Comparison of ENCODE assay signal across 15 cellular contexts in genomic region chr1:198772626-198773025, GRCh38.
"Had no signal": no experiment of that assay in that cellular context is flagged by ENCODE, and none has a peak within 500 bp of the region (broad histone marks: within the 10 kb centered on the region; RNA-seq: fewer than 3 reads in every experiment).

No MANE protein-coding gene starts in this region.

- H3K4me3 ChIP-seq: cardiac muscle cell, hepatocyte, left ventricle myocardium inferior, upper lobe of right lung had no signal

- FAIRE-seq: endometrium had no signal

- DNase-seq: activated gamma-delta T cell treated with Interleukin-2 at 50 U/mL for 16 hours; activated T-cell treated with anti-CD3 and anti-CD28 coated beads, Interleukin-2, amount 50 U/mL, for 1 hour; amniotic stem cell; foreskin keratinocyte; glutamatergic neuron; immature natural killer cell; left ventricle myocardium inferior; natural killer cell; stimulated activated CD4-positive, alpha-beta T cell treated with anti-CD3 and anti-CD28 coated beads, Interleukin-4, amount 100 ng/mL, for 4 hours; stimulated activated naive CD8-positive, alpha-beta T cell treated with anti-CD3 and anti-CD28 coated beads, Interleukin-15, Interleukin-2, amounts not matched to agents 100 U/mL and 50 U/mL, for 24 hours; upper lobe of right lung had no signal

- H3K27me3 ChIP-seq: cardiac muscle cell, foreskin keratinocyte, hepatocyte, upper lobe of right lung had no signal

- H3K36me3 ChIP-seq: cardiac muscle cell, left ventricle myocardium inferior, upper lobe of right lung had no signal

- H3K27ac ChIP-seq: cardiac muscle cell, foreskin keratinocyte, hepatocyte, left ventricle myocardium inferior, upper lobe of right lung had no signal

- H3K4me2 ChIP-seq: hepatocyte had no signal

- H3K79me2 ChIP-seq: hepatocyte had no signal

- ATAC-seq: foreskin keratinocyte; natural killer cell; stimulated activated naive CD8-positive, alpha-beta T cell treated with anti-CD3 and anti-CD28 coated beads, Interleukin-15, Interleukin-2, amounts not matched to agents 100 U/mL and 50 U/mL, for 24 hours; upper lobe of right lung; WTC11 had no signal

- H3K9me3 ChIP-seq: left ventricle myocardium inferior, upper lobe of right lung had no signal

- H2AFZ ChIP-seq: hepatocyte had no signal
